11 cellular contexts compared by ENCODE assay signal in the genomic region with DNA sequence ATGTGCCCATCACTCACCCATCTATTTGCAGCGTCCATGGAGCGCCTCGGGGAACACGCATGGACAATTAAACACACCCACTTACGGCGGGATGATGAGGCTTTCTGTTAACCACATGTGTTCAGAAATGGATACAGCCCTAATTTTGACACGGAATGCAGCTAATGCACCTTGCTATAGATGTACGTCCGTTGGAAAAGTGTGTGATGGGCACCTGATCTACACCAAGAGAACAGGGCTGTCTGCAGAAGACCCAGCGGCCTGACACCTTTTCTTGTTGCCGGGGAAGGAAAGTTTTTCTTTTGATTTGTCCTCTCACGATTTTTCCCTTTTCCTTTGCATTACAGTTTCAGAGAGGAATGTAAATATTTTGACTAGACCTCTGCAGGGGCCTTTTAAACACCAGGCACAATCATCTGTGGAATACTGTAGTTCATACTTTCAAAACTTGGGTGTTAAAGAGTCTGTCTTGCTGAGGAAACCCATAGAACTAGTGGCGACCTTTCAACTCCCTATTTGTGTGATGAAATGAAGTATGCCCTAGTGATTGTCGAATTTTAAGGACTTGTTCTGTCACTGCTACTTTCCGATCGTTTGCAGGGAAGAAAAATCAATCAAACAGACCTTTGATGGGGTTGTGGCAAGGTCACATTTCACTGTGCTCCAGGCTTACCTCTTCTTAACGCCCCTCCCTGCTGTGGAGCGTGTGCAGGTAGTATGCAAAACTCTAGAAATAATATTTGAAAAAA. TPM values are rescaled to one million over a fixed set of nuclear protein-coding genes. Genes with fewer than 3 reads are reported as not detected.
DNase-seq lines count a peak whose midpoint lies in the region; ATAC-seq and TF ChIP-seq lines count a peak whose summit lies in the region.
"Had no signal": no experiment of that assay in that cellular context is flagged by ENCODE, and none has a peak within 500 bp of the region (broad histone marks: within the 10 kb centered on the region; RNA-seq: fewer than 3 reads in every experiment).

No MANE protein-coding gene starts in this region.

- H3K27me3 ChIP-seq in SJSA1 (replicated peaks) (no peaks in the 10 kb centered on the region), foreskin keratinocyte (peaks cover 100% of the 10 kb centered on the region)

- H3K36me3 ChIP-seq in SJSA1: no peaks in the 10 kb centered on the region
- H3K36me3 ChIP-seq: gastroesophageal sphincter had no signal

- peak overlapping the region; percentile 72 for H3K4me3 Mint-ChIP-seq in activated naive CD8-positive, alpha-beta T cell
- no peak overlapping the region for H3K4me3 Mint-ChIP-seq in activated naive CD8-positive, alpha-beta T cell treated with anti-CD3 and anti-CD28 coated beads, Interleukin-2, amount 50 U/mL, for 24 hours
- peak overlapping the region in 1 of 2 donors; percentile 61 for H3K4me3 Mint-ChIP-seq in stimulated activated naive B cell treated with anti-CD40 and anti-IgM and Interleukin-4, amounts not matched to agents 10 μg/mL and 1 μg/mL and 100 μg/mL, for 72 hours

- peaks cover 51% of the 10 kb centered on the region for H3K27me3 Mint-ChIP-seq in activated naive CD8-positive, alpha-beta T cell
- H3K27me3 Mint-ChIP-seq in activated naive CD8-positive, alpha-beta T cell treated with anti-CD3 and anti-CD28 coated beads, Interleukin-2, amount 50 U/mL, for 24 hours: peaks cover 72% of the 10 kb centered on the region
- peaks cover 49 to 70% of the 10 kb centered on the region in 2 donors for H3K27me3 Mint-ChIP-seq in stimulated activated naive B cell treated with anti-CD40 and anti-IgM and Interleukin-4, amounts not matched to agents 10 μg/mL and 1 μg/mL and 100 μg/mL, for 72 hours

- peak overlapping the region; percentile 33 for H3K4me3 ChIP-seq in SJSA1
- H3K4me3 ChIP-seq: mucosa of descending colon had no signal

- no peak for ATAC-seq in activated naive CD8-positive, alpha-beta T cell treated with anti-CD3 and anti-CD28 coated beads, Interleukin-2, amount 50 U/mL, for 24 hours
- peak; percentile 3 for ATAC-seq in foreskin keratinocyte
- no peak for ATAC-seq in stimulated activated naive B cell treated with anti-CD40 and anti-IgM and Interleukin-4, amounts not matched to agents 10 μg/mL and 1 μg/mL and 100 μg/mL, for 72 hours (replicated peaks)
- ATAC-seq in HG03025 (IDR thresholded peaks at IDR 0.05; ENCODE audit: low FRiP score, unreplicated experiment): no peak
- ATAC-seq in GM18858 (IDR thresholded peaks at IDR 0.05; ENCODE audit: unreplicated experiment): no peak
- ATAC-seq: gastroesophageal sphincter, mucosa of descending colon had no signal

- H3K4me1 Mint-ChIP-seq in activated naive CD8-positive, alpha-beta T cell (ENCODE audit: low read depth): peaks cover 20% of the 10 kb centered on the region
- H3K4me1 Mint-ChIP-seq in activated naive CD8-positive, alpha-beta T cell treated with anti-CD3 and anti-CD28 coated beads, Interleukin-2, amount 50 U/mL, for 24 hours: peaks cover 16% of the 10 kb centered on the region
- peaks cover 4 to 14% of the 10 kb centered on the region in 2 donors for H3K4me1 Mint-ChIP-seq in stimulated activated naive B cell treated with anti-CD40 and anti-IgM and Interleukin-4, amounts not matched to agents 10 μg/mL and 1 μg/mL and 100 μg/mL, for 72 hours

- DNase-seq in activated naive CD8-positive, alpha-beta T cell treated with anti-CD3 and anti-CD28 coated beads, Interleukin-2, amount 50 U/mL, for 24 hours: no peak
- DNase-seq in SJSA1 (ENCODE audit: low read depth in 1 of 2, low spot score in 2 of 2) (peak in 1 of 2 experiments; percentile 49), foreskin keratinocyte (no peak), SW 1271 (lab: John Stamatoyannopoulos, UW) (no peak)
- DNase-seq in stimulated activated naive B cell treated with anti-CD40 and anti-IgM and Interleukin-4, amounts not matched to agents 10 μg/mL and 1 μg/mL and 100 μg/mL, for 72 hours: no peak
- DNase-seq: mucosa of descending colon, NCI-H2081 had no signal

- H3K4me1 ChIP-seq in SJSA1 (replicated peaks) (peaks cover 5% of the 10 kb centered on the region; the same call in 1 of the 2 replicates), foreskin keratinocyte (no peaks in the 10 kb centered on the region)

- H3K9me3 ChIP-seq in SJSA1 (replicated peaks): no peaks in the 10 kb centered on the region
- H3K9me3 ChIP-seq: gastroesophageal sphincter, mucosa of descending colon had no signal

- no peak overlapping the region for H3K27ac Mint-ChIP-seq in activated naive CD8-positive, alpha-beta T cell
- no peak overlapping the region for H3K27ac Mint-ChIP-seq in activated naive CD8-positive, alpha-beta T cell treated with anti-CD3 and anti-CD28 coated beads, Interleukin-2, amount 50 U/mL, for 24 hours
- H3K27ac Mint-ChIP-seq in stimulated activated naive B cell treated with anti-CD40 and anti-IgM and Interleukin-4, amounts not matched to agents 10 μg/mL and 1 μg/mL and 100 μg/mL, for 72 hours: peak overlapping the region; percentile 89

- no peak for TF ChIP-seq CTCF in foreskin keratinocyte (conservative IDR thresholded peaks at IDR 0.05)

- H3K27ac ChIP-seq in SJSA1 (no peak overlapping the region), foreskin keratinocyte (no peak overlapping the region)
- H3K27ac ChIP-seq: gastroesophageal sphincter had no signal

- no peaks in the 10 kb centered on the region for H3K36me3 Mint-ChIP-seq in activated naive CD8-positive, alpha-beta T cell
- peaks cover 3% of the 10 kb centered on the region for H3K36me3 Mint-ChIP-seq in activated naive CD8-positive, alpha-beta T cell treated with anti-CD3 and anti-CD28 coated beads, Interleukin-2, amount 50 U/mL, for 24 hours (ENCODE audit: low read depth)
- peaks cover 0 to 3% of the 10 kb centered on the region in 2 donors for H3K36me3 Mint-ChIP-seq in stimulated activated naive B cell treated with anti-CD40 and anti-IgM and Interleukin-4, amounts not matched to agents 10 μg/mL and 1 μg/mL and 100 μg/mL, for 72 hours

- H3K9me3 Mint-ChIP-seq in activated naive CD8-positive, alpha-beta T cell (ENCODE audit: low read depth): no peaks in the 10 kb centered on the region
- no peaks in the 10 kb centered on the region for H3K9me3 Mint-ChIP-seq in activated naive CD8-positive, alpha-beta T cell treated with anti-CD3 and anti-CD28 coated beads, Interleukin-2, amount 50 U/mL, for 24 hours
- peaks cover 0 to 1% of the 10 kb centered on the region in 2 donors for H3K9me3 Mint-ChIP-seq in stimulated activated naive B cell treated with anti-CD40 and anti-IgM and Interleukin-4, amounts not matched to agents 10 μg/mL and 1 μg/mL and 100 μg/mL, for 72 hours

RNA-seq across cellular contexts. Expression of a gene that starts 16.5 kb away (rescaled TPM):
- 1.7 and 2.9 TPM in 2 replicates for total RNA-seq in SJSA1 (2014; rRNA removed; shearing (Covaris generic))
- not detected in 2 replicates for total RNA-seq in foreskin keratinocyte
- polyA plus RNA-seq in foreskin keratinocyte: 0.06 TPM in 1 of 2 replicates, not detected in the other
